ENCODE assay signal across 24 cellular contexts in genomic region chr2:18525236-18525635, GRCh38.
"Had no signal": no experiment of that assay in that cellular context is flagged by ENCODE, and none has a peak within 500 bp of the region (broad histone marks: within the 10 kb centered on the region; RNA-seq: fewer than 3 reads in every experiment).

No MANE protein-coding gene starts in this region.

- H3K27ac ChIP-seq: epithelial cell of prostate, foreskin keratinocyte, left lung, lower lobe of right lung, ovary, psoas muscle, right lobe of liver, stomach, thyroid gland, vagina had no signal

- H3K9me3 ChIP-seq: left lung, lower lobe of right lung, ovary, psoas muscle, right lobe of liver, stomach, thyroid gland, vagina had no signal

- DNase-seq: effector CD8-positive, alpha-beta T cell; endodermal cell; foreskin keratinocyte; glutamatergic neuron; left lung; lower lobe of right lung; natural killer cell; occipital lobe; ovary; posterior cingulate gyrus; psoas muscle; right lobe of liver; stimulated activated CD4-positive, alpha-beta T cell treated with anti-CD3 and anti-CD28 coated beads, Interleukin-12 subunit alpha, Interleukin-12 subunit beta, amount 100 ng/mL, for 4 hours; stimulated activated CD4-positive, alpha-beta T cell treated with anti-CD3 and anti-CD28 coated beads, Interleukin-1b, Interleukin-23, amount 100 ng/mL, for 48 hours; stimulated activated CD4-positive, alpha-beta T cell treated with anti-CD3 and anti-CD28 coated beads, Interleukin-4, amount 100 ng/mL, for 1 hour; stimulated activated naive CD4-positive, alpha-beta T cell treated with Interleukin-2 at 50 U/mL for 16 hours; stomach; thyroid gland; trophoblast cell had no signal

- H3K4me3 ChIP-seq: left lung, lower lobe of right lung, ovary, psoas muscle, right lobe of liver, smooth muscle cell, stomach, thyroid gland, vagina had no signal

- H3K36me3 ChIP-seq: left lung, lower lobe of right lung, ovary, right lobe of liver, stomach, thyroid gland, vagina had no signal

- H3K27me3 ChIP-seq: foreskin keratinocyte, left lung, ovary, right lobe of liver, stomach, thyroid gland, vagina had no signal

- H3K4me2 ChIP-seq: smooth muscle cell had no signal

- H3K4me1 ChIP-seq: lower lobe of right lung, right lobe of liver had no signal

- ATAC-seq: esophagus mucosa; foreskin keratinocyte; left lung; lower lobe of right lung; natural killer cell; right lobe of liver; stimulated activated effector memory CD8-positive, alpha-beta T cell treated with anti-CD3 and anti-CD28 coated beads, Interleukin-12 subunit alpha, Interleukin-12 subunit beta, amount 100 ng/mL, for 72 hours had no signal
